ENCODE assay signal across 9 cellular contexts in genomic region chr17:80649200-80649644, GRCh38.
DNase-seq lines count a peak whose midpoint lies in the region; ATAC-seq, FAIRE-seq and TF ChIP-seq lines count a peak whose summit lies in the region.
"Had no signal": no experiment of that assay in that cellular context is flagged by ENCODE, and none has a peak within 500 bp of the region (broad histone marks: within the 10 kb centered on the region; RNA-seq: fewer than 3 reads in every experiment).

No MANE protein-coding gene starts in this region.

- peaks cover 75% of the 10 kb centered on the region for H3K4me1 Mint-ChIP-seq in activated CD8-positive, alpha-beta T cell treated with anti-CD3 and anti-CD28 coated beads for 36 hours (ENCODE audit: low read depth)
- peaks cover 58% of the 10 kb centered on the region for H3K4me1 Mint-ChIP-seq in stimulated activated memory B cell treated with anti-CD40 and anti-IgM and Interleukin-4, amounts not matched to agents 10 μg/mL and 1 μg/mL and 100 μg/mL, for 72 hours

- CTCF ChIA-PET in activated CD8-positive, alpha-beta T cell treated with anti-CD3 and anti-CD28 coated beads for 36 hours (lab: Charles Lee) = interaction anchor here (0.6 to 1.6 kb wide), 8 partner anchors 10 to 222 kb away, joined by 3 to 5 read pairs (median 3); no protein-coding TSS in a partner anchor
- CTCF ChIA-PET in H1 (lab: Charles Lee; ENCODE audit: partially characterized antibody) = interaction anchor here (1.0 to 3.2 kb wide), 17 partner anchors 11 to 250 kb away, joined by 3 to 30 read pairs (median 5); no protein-coding TSS in a partner anchor

- no peak overlapping the region for H3K4me3 ChIP-seq in heart left ventricle
- no peak overlapping the region for H3K4me3 ChIP-seq in H1 (ENCODE audit: extremely low read depth in 1 of 4, insufficient read depth in 2 of 4, low read depth in 3 of 4, low read length in 4 of 4)
- peak overlapping the region in 1 of 2 donors; percentile 3 for H3K4me3 ChIP-seq in kidney (ENCODE audit: low read length in 2 of 2)

- 0 out of 2 replicates have a peak overlapping the region, but pooled peaks have one; percentile 11 for H2BK5ac ChIP-seq in H1 (ENCODE audit: low read depth, low read length)

- H3K4me1 ChIP-seq in heart left ventricle (peaks cover 4 to 25% (median 19%) of the 10 kb centered on the region in 12 donors), H1 (replicated peaks in 1 of 4; ENCODE audit: control insufficient read depth in 3 of 4, insufficient read depth in 4 of 4, low read length in 3 of 4) (peaks cover 3 to 10% (median 5%) of the 10 kb centered on the region in 4 experiments; a peak in 6 of 7 replicates), kidney (ENCODE audit: control insufficient read depth in 1 of 2, insufficient read depth in 1 of 2, low read depth in 1 of 2, low read length in 2 of 2) (peaks cover 4 to 8% of the 10 kb centered on the region in 2 donors)

- peaks cover 58% of the 10 kb centered on the region for H3K36me3 Mint-ChIP-seq in activated CD8-positive, alpha-beta T cell treated with anti-CD3 and anti-CD28 coated beads for 36 hours (ENCODE audit: low read depth)
- peaks cover 36% of the 10 kb centered on the region for H3K36me3 Mint-ChIP-seq in stimulated activated memory B cell treated with anti-CD40 and anti-IgM and Interleukin-4, amounts not matched to agents 10 μg/mL and 1 μg/mL and 100 μg/mL, for 72 hours

- H3K9me3 ChIP-seq in heart left ventricle = no peaks in the 10 kb centered on the region
- H3K9me3 ChIP-seq in H1 (ENCODE audit: insufficient read depth in 2 of 2, low read depth in 1 of 2, low read length in 1 of 2) = no peaks in the 10 kb centered on the region
- H3K9me3 ChIP-seq in kidney (ENCODE audit: control insufficient read depth in 1 of 2, low read length in 2 of 2) = no peaks in the 10 kb centered on the region

- no peak overlapping the region for H2BK120ac ChIP-seq in H1 (replicated peaks; ENCODE audit: low read depth, low read length)

- H3K27ac Mint-ChIP-seq in activated CD8-positive, alpha-beta T cell treated with anti-CD3 and anti-CD28 coated beads for 36 hours = peak overlapping the region; percentile 94
- peak overlapping the region; percentile 86 for H3K27ac Mint-ChIP-seq in stimulated activated memory B cell treated with anti-CD40 and anti-IgM and Interleukin-4, amounts not matched to agents 10 μg/mL and 1 μg/mL and 100 μg/mL, for 72 hours

- peak overlapping the region in 9 of 12 donors; percentile 13 to 83 (median 42) for H3K27ac ChIP-seq in heart left ventricle
- H3K27ac ChIP-seq in H1 (ENCODE audit: low read depth, low read length) = no peak overlapping the region
- no peak overlapping the region for H3K27ac ChIP-seq in kidney (ENCODE audit: low read depth in 2 of 2, low read length in 2 of 2)

- H3K4me3 Mint-ChIP-seq in activated CD8-positive, alpha-beta T cell treated with anti-CD3 and anti-CD28 coated beads for 36 hours = no peak overlapping the region
- no peak overlapping the region for H3K4me3 Mint-ChIP-seq in stimulated activated memory B cell treated with anti-CD40 and anti-IgM and Interleukin-4, amounts not matched to agents 10 μg/mL and 1 μg/mL and 100 μg/mL, for 72 hours

- no peak overlapping the region for H2BK15ac ChIP-seq in H1 (ENCODE audit: low read length)

- H3K23me2 ChIP-seq in H1 (ENCODE audit: low read depth, low read length) = no peaks in the 10 kb centered on the region

- TF ChIP-seq POLR2A in heart left ventricle (IDR thresholded peaks at IDR 0.05) = no peak
- no peak for TF ChIP-seq POLR2A in H1 (IDR thresholded peaks at IDR 0.05; ENCODE audit: control extremely low read depth in 1 of 2, low read depth in 2 of 2, low read length in 2 of 2)

- no peak overlapping the region for H2AK5ac ChIP-seq in H1 (ENCODE audit: low read depth, low read length)

- H4K8ac ChIP-seq in H1 (ENCODE audit: extremely low read depth, insufficient read depth, low read length) = no peak overlapping the region

- POLR2A ChIA-PET in activated CD8-positive, alpha-beta T cell treated with anti-CD3 and anti-CD28 coated beads for 36 hours (lab: Charles Lee) = interaction anchor here (1.0 to 1.3 kb wide), 4 partner anchors 8 to 56 kb away, joined by 3 to 4 read pairs (median 3); no protein-coding TSS in a partner anchor
- POLR2A ChIA-PET in H1 (lab: Charles Lee; ENCODE audit: partially characterized antibody) = interaction anchor here (0.9 to 1.5 kb wide), 5 partner anchors 8 to 104 kb away, joined by 3 to 6 read pairs (median 3); no protein-coding TSS in a partner anchor

- no peak overlapping the region for H3K4me2 ChIP-seq in H1 (ENCODE audit: insufficient read depth in 1 of 2, low read depth in 2 of 2, low read length in 2 of 2)

- WGBS in heart left ventricle, 4 donors = 88 to 90% (median 89%) methylated on average over 8 to 10 of the region's 10 CpGs
- WGBS in H1 (ENCODE audit: extremely low coverage in 1 of 2, insufficient coverage in 1 of 2, insufficient read length in 1 of 2, insufficient replicate concordance in 2 of 2, low coverage in 1 of 2, low lambda C conversion rate in 2 of 2, missing lambda C conversion rate in 1 of 2), 2 experiments = 95% methylated on average over 10 of the region's 10 CpGs; no CpG with 5 or more reads in 1 of the 2 experiments

- no peak overlapping the region for H3K23ac ChIP-seq in H1 (ENCODE audit: insufficient read length)

- TF ChIP-seq RAD21 in H1 (IDR thresholded peaks at IDR 0.05 in 1 of 2, conservative IDR thresholded peaks at IDR 0.05 in 1 of 2; ENCODE audit: low read depth in 2 of 2, low read length in 2 of 2) = no peak

- H3K27me3 ChIP-seq in heart left ventricle (no peaks in the 10 kb centered on the region), H1 (replicated peaks in 1 of 4; ENCODE audit: control insufficient read depth in 3 of 4, extremely low read depth in 1 of 4, insufficient read depth in 3 of 4, low read length in 3 of 4) (no peaks in the 10 kb centered on the region)
- H3K27me3 ChIP-seq: BE2C had no signal

- H3K18ac ChIP-seq in H1 (ENCODE audit: extremely low read depth, low read length) = no peak overlapping the region

- H3K9me3 Mint-ChIP-seq in activated CD8-positive, alpha-beta T cell treated with anti-CD3 and anti-CD28 coated beads for 36 hours = peaks cover 5% of the 10 kb centered on the region
- peaks cover 3% of the 10 kb centered on the region for H3K9me3 Mint-ChIP-seq in stimulated activated memory B cell treated with anti-CD40 and anti-IgM and Interleukin-4, amounts not matched to agents 10 μg/mL and 1 μg/mL and 100 μg/mL, for 72 hours

- peaks cover 0 to 46% of the 10 kb centered on the region in 2 experiments; a peak in 3 of 4 replicates for H3K79me2 ChIP-seq in H1 (ENCODE audit: control insufficient read depth in 1 of 2, insufficient read depth in 2 of 2, low read length in 2 of 2)

- intact Hi-C loops in heart left ventricle (cut with DNase I) = no loop called here
- intact Hi-C loops in Right ventricle myocardium superior (cut with DNase I) = no loop called here
- intact Hi-C loops in activated CD8-positive, alpha-beta T cell treated with anti-CD3 and anti-CD28 coated beads for 36 hours (cut with micrococcal nuclease) = no loop called here
- intact Hi-C loops in kidney (cut with DNase I) = no loop called here
- intact Hi-C loops in sciatic nerve (cut with DNase I) = no loop called here

- H3K36me3 ChIP-seq in heart left ventricle (no peaks in the 10 kb centered on the region), H1 (ENCODE audit: control insufficient read depth in 2 of 4, insufficient read depth in 4 of 4, low read length in 3 of 4) (no peaks in the 10 kb centered on the region), kidney (ENCODE audit: control insufficient read depth in 1 of 2, insufficient read depth in 2 of 2, low read length in 2 of 2) (no peaks in the 10 kb centered on the region)
- H3K36me3 ChIP-seq: BE2C had no signal

- H4K20me1 ChIP-seq in H1 (replicated peaks in 1 of 2; ENCODE audit: control insufficient read depth in 1 of 2, insufficient read depth in 2 of 2, low read length in 2 of 2) = peaks cover 5 to 21% of the 10 kb centered on the region in 2 experiments

- H3K9ac ChIP-seq in H1 (replicated peaks in 1 of 4; ENCODE audit: extremely low read depth in 1 of 4, low read depth in 3 of 4, low read length in 3 of 4) = no peak overlapping the region
- no peak overlapping the region for H3K9ac ChIP-seq in kidney (ENCODE audit: low read length in 2 of 2)

- H4K5ac ChIP-seq in H1 (ENCODE audit: insufficient read length, low read depth, low read length) = no peak overlapping the region

- H4K91ac ChIP-seq in H1 (replicated peaks; ENCODE audit: insufficient read length, low read length) = no peak overlapping the region

- no peak for DNase-seq in heart left ventricle
- DNase-seq in Right ventricle myocardium superior = no peak
- peak; percentile 43 for DNase-seq in activated CD8-positive, alpha-beta T cell treated with anti-CD3 and anti-CD28 coated beads for 36 hours
- no peak for DNase-seq in H1 (ENCODE audit: low read depth in 1 of 2, low spot score in 2 of 2)
- no peak for DNase-seq in kidney
- DNase-seq in cortex of kidney (lab: John Stamatoyannopoulos, UW) = no peak
- no peak for DNase-seq in sciatic nerve (ENCODE audit: low spot score)

- no peak overlapping the region for H3K14ac ChIP-seq in H1 (ENCODE audit: insufficient read length)

- H3K4ac ChIP-seq in H1 (replicated peaks; ENCODE audit: insufficient read length, low read depth, low read length) = no peak overlapping the region

- peaks cover 12% of the 10 kb centered on the region for H3K79me1 ChIP-seq in H1 (ENCODE audit: low read depth, low read length)

- TF ChIP-seq CTCF in heart left ventricle (IDR thresholded peaks at IDR 0.05) (no peak), H1 (IDR thresholded peaks at IDR 0.05; ENCODE audit: control extremely low read depth in 1 of 3, insufficient read depth in 1 of 3, low read depth in 1 of 3, low read length in 3 of 3) (no peak), kidney (IDR thresholded peaks at IDR 0.05; ENCODE audit: borderline replicate concordance, extremely low read depth, insufficient read depth) (no peak)
- no peak for TF ChIP-seq CTCF in activated CD8-positive, alpha-beta T cell treated with anti-CD3 and anti-CD28 coated beads for 36 hours (IDR thresholded peaks at IDR 0.05)

- no peak for FAIRE-seq in H1 (lab: Jason Lieb, UNC)
- FAIRE-seq in kidney (lab: Jason Lieb, UNC) = no peak

- ATAC-seq in heart left ventricle (no peak), Right ventricle myocardium superior (ENCODE audit: poor library complexity) (no peak), sciatic nerve (no peak)
- ATAC-seq in activated CD8-positive, alpha-beta T cell treated with anti-CD3 and anti-CD28 coated beads for 36 hours = peak; percentile 31
- no peak for ATAC-seq in stimulated activated memory B cell treated with anti-CD40 and anti-IgM and Interleukin-4, amounts not matched to agents 10 μg/mL and 1 μg/mL and 100 μg/mL, for 72 hours

- H2AFZ ChIP-seq in H1 (ENCODE audit: low read length) = no peak overlapping the region

- no peak overlapping the region for H3K56ac ChIP-seq in H1 (replicated peaks; ENCODE audit: insufficient read length, low read depth, low read length)

- no peak for TF ChIP-seq EP300 in H1 (IDR thresholded peaks at IDR 0.05; ENCODE audit: borderline replicate concordance in 1 of 2, low read depth in 2 of 2, low read length in 2 of 2)

- no peaks in the 10 kb centered on the region for H3K27me3 Mint-ChIP-seq in activated CD8-positive, alpha-beta T cell treated with anti-CD3 and anti-CD28 coated beads for 36 hours
- H3K27me3 Mint-ChIP-seq in stimulated activated memory B cell treated with anti-CD40 and anti-IgM and Interleukin-4, amounts not matched to agents 10 μg/mL and 1 μg/mL and 100 μg/mL, for 72 hours = no peaks in the 10 kb centered on the region

- H2BK12ac ChIP-seq in H1 (ENCODE audit: low read depth, low read length) = no peak overlapping the region

- H2BK20ac ChIP-seq in H1 (ENCODE audit: low read length) = no peak overlapping the region

Comparison
In these comparisons a context has a peak if more than half of its experiments do, and no peak if none do; other contexts are left out.
1. H3K27ac ChIP-seq: peak in heart left ventricle (9 of 12); none in H1 (single experiment) and kidney (0 of 2).